8 cellular contexts compared by ENCODE assay signal in the genomic region with DNA sequence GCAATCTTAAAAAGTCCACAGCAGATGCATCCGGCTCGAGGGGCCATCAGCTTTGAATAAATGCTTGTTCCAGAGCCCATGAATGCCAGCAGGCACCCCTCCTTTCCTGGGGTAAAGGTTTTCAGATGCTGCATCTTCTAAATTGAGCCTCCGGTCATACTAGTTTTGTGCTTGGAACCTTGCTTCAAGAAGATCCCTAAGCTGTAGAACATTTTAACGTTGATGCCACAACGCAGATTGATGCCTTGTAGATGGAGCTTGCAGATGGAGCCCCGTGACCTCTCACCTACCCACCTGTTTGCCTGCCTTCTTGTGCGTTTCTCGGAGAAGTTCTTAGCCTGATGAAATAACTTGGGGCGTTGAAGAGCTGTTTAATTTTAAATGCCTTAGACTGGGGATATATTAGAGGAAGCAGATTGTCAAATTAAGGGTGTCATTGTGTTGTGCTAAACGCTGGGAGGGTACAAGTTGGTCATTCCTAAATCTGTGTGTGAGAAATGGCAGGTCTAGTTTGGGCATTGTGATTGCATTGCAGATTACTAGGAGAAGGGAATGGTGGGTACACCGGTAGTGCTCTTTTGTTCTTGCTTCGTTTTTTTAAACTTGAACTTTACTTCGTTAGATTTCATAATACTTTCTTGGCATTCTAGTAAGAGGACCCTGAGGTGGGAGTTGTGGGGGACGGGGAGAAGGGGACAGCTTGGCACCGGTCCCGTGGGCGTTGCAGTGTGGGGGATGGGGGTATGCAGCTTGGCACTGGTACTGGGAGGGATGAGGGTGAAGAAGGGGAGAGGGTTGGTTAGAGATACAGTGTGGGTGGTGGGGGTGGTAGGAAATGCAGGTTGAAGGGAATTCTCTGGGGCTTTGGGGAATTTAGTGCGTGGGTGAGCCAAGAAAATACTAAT. TPM values are rescaled to one million over a fixed set of nuclear protein-coding genes. Genes with fewer than 3 reads are reported as not detected.
A peak's percentile ranks its signal among the peaks of the same experiment; 100 is the strongest.
DNase-seq lines count a peak whose midpoint lies in the region; ATAC-seq and TF ChIP-seq lines count a peak whose summit lies in the region.

No MANE protein-coding gene starts in this region.

- TF ChIP-seq CTCF in GM12875 (IDR thresholded peaks at IDR 0.05; ENCODE audit: borderline replicate concordance, insufficient read depth, low read depth, low read length) (no peak), brain microvascular endothelial cell (IDR thresholded peaks at IDR 0.05; ENCODE audit: low read depth, low read length, missing control alignments) (no peak)

- DNase-seq in SJSA1 (ENCODE audit: low read depth in 1 of 2, low spot score in 2 of 2) (peak in 1 of 2 experiments; percentile 43), brain microvascular endothelial cell (peak; percentile 43), left colon (peak; percentile 44 to 62), COLO668 (lab: John Stamatoyannopoulos, UW; ENCODE audit: unreplicated experiment) (no peak)
- DNase-seq in stimulated activated CD4-positive, alpha-beta T cell treated with anti-CD3 and anti-CD28 coated beads, Interleukin-4, amount 100 ng/mL, for 4 hours: peak; percentile 67 to 70

- H3K4me1 ChIP-seq in SJSA1 (replicated peaks): peaks cover 98% of the 10 kb centered on the region

- intact Hi-C loops in left colon (cut with DNase I, micrococcal nuclease): loop anchor here (5.0 kb wide), 2 partner anchors 73 to 78 kb away; partner anchors contain the start of gene MALAT1 (in 1 of the 2)

- ATAC-seq in left colon (no peak), GM19452 (IDR thresholded peaks at IDR 0.05; ENCODE audit: unreplicated experiment) (no peak), HG03354 (IDR thresholded peaks at IDR 0.05; ENCODE audit: poor library complexity, severe bottlenecking, unreplicated experiment) (no peak)

- peaks cover 42% of the 10 kb centered on the region for H3K36me3 ChIP-seq in SJSA1
- H3K36me3 ChIP-seq in brain microvascular endothelial cell (replicated peaks): peaks cover 52% of the 10 kb centered on the region

- in situ Hi-C loops in brain microvascular endothelial cell (cut with HindIII; ENCODE audit: low pct_ligation_motif_present, low sequenced_read_pairs): loop anchor here (5.0 kb wide), 1 partner anchor 73 kb away; the partner anchor contains the start of gene MALAT1

- no peaks in the 10 kb centered on the region; the same call in 1 of the 2 replicates for H3K9me3 ChIP-seq in SJSA1 (replicated peaks)

- H3K27me3 ChIP-seq in SJSA1 (replicated peaks) (no peaks in the 10 kb centered on the region; the same call in 1 of the 2 replicates), brain microvascular endothelial cell (replicated peaks) (no peaks in the 10 kb centered on the region)

- H3K4me3 ChIP-seq in GM12875 (ENCODE audit: low read depth, low read length) (peak overlapping the region; percentile 94), SJSA1 (peak overlapping the region; percentile 44), brain microvascular endothelial cell (ENCODE audit: low read depth, low read length) (peak overlapping the region; percentile 96)

- H3K27ac ChIP-seq in SJSA1: peak overlapping the region; percentile 86
- peak overlapping the region; percentile 100 for H3K27ac ChIP-seq in brain microvascular endothelial cell

RNA-seq across cellular contexts. Expression of gene NEAT1, which starts 1.9 kb away (rescaled TPM):
- 6.9 and 12.1 TPM in 2 replicates for total RNA-seq in SJSA1 (2014; rRNA removed; shearing (Covaris generic))
- 1,000 to 10,000 TPM in 1 of 2 donors, 100 to 1,000 TPM in 1; 818 to 1,135 TPM for total RNA-seq in left colon

RNA-seq across cellular contexts. Expression of gene FRMD8, which starts 38.0 kb away (rescaled TPM):
- total RNA-seq in SJSA1 (2014; rRNA removed; shearing (Covaris generic)): 90.2 and 125 TPM in 2 replicates
- total RNA-seq in left colon: 10 to 100 TPM; 38.1 to 42.2 TPM

RNA-seq across cellular contexts. Expression of gene SLC25A45, which starts 42.0 kb away (rescaled TPM):
- 3.1 and 5.3 TPM in 2 replicates for total RNA-seq in SJSA1 (2014; rRNA removed; shearing (Covaris generic))
- 1 to 10 TPM; 5.8 to 8.4 TPM for total RNA-seq in left colon

Comparison
In these comparisons a context has a peak if more than half of its experiments do, and no peak if none do; other contexts are left out.
1. H3K4me3 ChIP-seq: peak in every context shown above with its lines; median percentile 96 in brain microvascular endothelial cell; 94 in GM12875; 44 in SJSA1.
2. RNA of gene NEAT1, which starts 1.9 kb away (total RNA-seq): 818 to 1,135 TPM in left colon; 6.9 to 12.1 TPM in SJSA1; every median in the first group is over 10 times any median in the second.